1 cellular context compared by ENCODE assay signal in genomic region chr10:92756233-92757065, GRCh38.
TF ChIP-seq lines count a peak whose summit lies in the region.

No MANE protein-coding gene starts in this region.

TF ChIP-seq in HEK293, 187 proteins besides CTCF, POLR2A, EP300 and RAD21 (continued from another document):
- TF ChIP-seq, protein P1, sequence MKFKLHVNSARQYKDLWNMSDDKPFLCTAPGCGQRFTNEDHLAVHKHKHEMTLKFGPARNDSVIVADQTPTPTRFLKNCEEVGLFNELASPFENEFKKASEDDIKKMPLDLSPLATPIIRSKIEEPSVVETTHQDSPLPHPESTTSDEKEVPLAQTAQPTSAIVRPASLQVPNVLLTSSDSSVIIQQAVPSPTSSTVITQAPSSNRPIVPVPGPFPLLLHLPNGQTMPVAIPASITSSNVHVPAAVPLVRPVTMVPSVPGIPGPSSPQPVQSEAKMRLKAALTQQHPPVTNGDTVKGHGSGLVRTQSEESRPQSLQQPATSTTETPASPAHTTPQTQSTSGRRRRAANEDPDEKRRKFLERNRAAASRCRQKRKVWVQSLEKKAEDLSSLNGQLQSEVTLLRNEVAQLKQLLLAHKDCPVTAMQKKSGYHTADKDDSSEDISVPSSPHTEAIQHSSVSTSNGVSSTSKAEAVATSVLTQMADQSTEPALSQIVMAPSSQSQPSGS (tag by site-specific recombination; IDR thresholded peaks at IDR 0.05; ENCODE audit: low read depth) = no peak; the same call in 1 of the 2 replicates
- TF ChIP-seq ZNF530 (tag by site-specific recombination; IDR thresholded peaks at IDR 0.05; ENCODE audit: low read depth) (no peak), WT1 (tag by site-specific recombination; IDR thresholded peaks at IDR 0.05) (peak; percentile 43; the same call in 1 of the 2 replicates), ZIC2 (tag by site-specific recombination; IDR thresholded peaks at IDR 0.05) (0 out of 2 replicates have a peak, but pooled peaks have one; percentile 45), ZNF629 (tag by site-specific recombination; IDR thresholded peaks at IDR 0.05) (peak; percentile 34; the same call in 1 of the 2 replicates), ZFP69B (tag by site-specific recombination; IDR thresholded peaks at IDR 0.05) (peak; percentile 97), REPIN1 (tag by site-specific recombination; IDR thresholded peaks at IDR 0.05; ENCODE audit: low read depth) (no peak), ZNF677 (tag by site-specific recombination; IDR thresholded peaks at IDR 0.05) (no peak), OSR2 (tag by site-specific recombination; IDR thresholded peaks at IDR 0.05) (peak; percentile 97), ZSCAN16 (tag by site-specific recombination; IDR thresholded peaks at IDR 0.05) (no peak), ZNF596 (tag by site-specific recombination; IDR thresholded peaks at IDR 0.05) (peak; percentile 69), ZBTB44 (tag by site-specific recombination; IDR thresholded peaks at IDR 0.05) (peak; percentile 94), ZNF223 (tag by site-specific recombination; IDR thresholded peaks at IDR 0.05) (no peak), ZNF514 (tag by site-specific recombination; IDR thresholded peaks at IDR 0.05) (no peak), ZNF561 (tag by site-specific recombination; IDR thresholded peaks at IDR 0.05; ENCODE audit: borderline replicate concordance) (peak; percentile 89; the same call in 1 of the 2 replicates)
- TF ChIP-seq, protein P2, sequence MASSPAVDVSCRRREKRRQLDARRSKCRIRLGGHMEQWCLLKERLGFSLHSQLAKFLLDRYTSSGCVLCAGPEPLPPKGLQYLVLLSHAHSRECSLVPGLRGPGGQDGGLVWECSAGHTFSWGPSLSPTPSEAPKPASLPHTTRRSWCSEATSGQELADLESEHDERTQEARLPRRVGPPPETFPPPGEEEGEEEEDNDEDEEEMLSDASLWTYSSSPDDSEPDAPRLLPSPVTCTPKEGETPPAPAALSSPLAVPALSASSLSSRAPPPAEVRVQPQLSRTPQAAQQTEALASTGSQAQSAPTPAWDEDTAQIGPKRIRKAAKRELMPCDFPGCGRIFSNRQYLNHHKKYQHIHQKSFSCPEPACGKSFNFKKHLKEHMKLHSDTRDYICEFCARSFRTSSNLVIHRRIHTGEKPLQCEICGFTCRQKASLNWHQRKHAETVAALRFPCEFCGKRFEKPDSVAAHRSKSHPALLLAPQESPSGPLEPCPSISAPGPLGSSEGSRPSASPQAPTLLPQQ (tag by site-specific recombination; IDR thresholded peaks at IDR 0.05) = peak; percentile 99
- TF ChIP-seq, protein P3, sequence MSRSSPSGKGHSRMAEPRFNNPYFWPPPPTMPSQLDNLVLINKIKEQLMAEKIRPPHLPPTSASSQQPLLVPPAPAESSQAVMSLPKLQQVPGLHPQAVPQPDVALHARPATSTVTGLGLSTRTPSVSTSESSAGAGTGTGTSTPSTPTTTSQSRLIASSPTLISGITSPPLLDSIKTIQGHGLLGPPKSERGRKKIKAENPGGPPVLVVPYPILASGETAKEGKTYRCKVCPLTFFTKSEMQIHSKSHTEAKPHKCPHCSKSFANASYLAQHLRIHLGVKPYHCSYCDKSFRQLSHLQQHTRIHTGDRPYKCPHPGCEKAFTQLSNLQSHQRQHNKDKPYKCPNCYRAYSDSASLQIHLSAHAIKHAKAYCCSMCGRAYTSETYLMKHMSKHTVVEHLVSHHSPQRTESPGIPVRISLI (tag by site-specific recombination; IDR thresholded peaks at IDR 0.05) = peak; percentile 63; the same call in 1 of the 2 replicates
- TF ChIP-seq, protein P4, sequence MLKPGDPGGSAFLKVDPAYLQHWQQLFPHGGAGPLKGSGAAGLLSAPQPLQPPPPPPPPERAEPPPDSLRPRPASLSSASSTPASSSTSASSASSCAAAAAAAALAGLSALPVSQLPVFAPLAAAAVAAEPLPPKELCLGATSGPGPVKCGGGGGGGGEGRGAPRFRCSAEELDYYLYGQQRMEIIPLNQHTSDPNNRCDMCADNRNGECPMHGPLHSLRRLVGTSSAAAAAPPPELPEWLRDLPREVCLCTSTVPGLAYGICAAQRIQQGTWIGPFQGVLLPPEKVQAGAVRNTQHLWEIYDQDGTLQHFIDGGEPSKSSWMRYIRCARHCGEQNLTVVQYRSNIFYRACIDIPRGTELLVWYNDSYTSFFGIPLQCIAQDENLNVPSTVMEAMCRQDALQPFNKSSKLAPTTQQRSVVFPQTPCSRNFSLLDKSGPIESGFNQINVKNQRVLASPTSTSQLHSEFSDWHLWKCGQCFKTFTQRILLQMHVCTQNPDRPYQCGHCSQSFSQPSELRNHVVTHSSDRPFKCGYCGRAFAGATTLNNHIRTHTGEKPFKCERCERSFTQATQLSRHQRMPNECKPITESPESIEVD (tag by site-specific recombination; IDR thresholded peaks at IDR 0.05) = peak; percentile 96
